1 cellular context compared by ENCODE assay signal in genomic region chr2:218270721-218271486, GRCh38.
TF ChIP-seq lines count a peak whose summit lies in the region.

No MANE protein-coding gene starts in this region.

TF ChIP-seq in HepG2, 621 proteins besides CTCF, POLR2A, EP300 and RAD21:
- TF ChIP-seq, protein P1, sequence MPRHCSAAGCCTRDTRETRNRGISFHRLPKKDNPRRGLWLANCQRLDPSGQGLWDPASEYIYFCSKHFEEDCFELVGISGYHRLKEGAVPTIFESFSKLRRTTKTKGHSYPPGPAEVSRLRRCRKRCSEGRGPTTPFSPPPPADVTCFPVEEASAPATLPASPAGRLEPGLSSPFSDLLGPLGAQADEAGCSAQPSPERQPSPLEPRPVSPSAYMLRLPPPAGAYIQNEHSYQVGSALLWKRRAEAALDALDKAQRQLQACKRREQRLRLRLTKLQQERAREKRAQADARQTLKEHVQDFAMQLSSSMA (CRISPR knock-in tag; IDR thresholded peaks at IDR 0.05): peak; percentile 59; the same call in 1 of the 2 replicates
- TF ChIP-seq KDM5A (IDR thresholded peaks at IDR 0.05; ENCODE audit: borderline replicate concordance, low read length) (peak; percentile 41; the same call in 1 of the 2 replicates), FOSL1 (CRISPR knock-in tag; IDR thresholded peaks at IDR 0.05; ENCODE audit: borderline replicate concordance) (no peak), KLF9 (CRISPR knock-in tag; IDR thresholded peaks at IDR 0.05; ENCODE audit: low read depth) (no peak), TEF (CRISPR knock-in tag; IDR thresholded peaks at IDR 0.05) (0 out of 2 replicates have a peak, but pooled peaks have one; percentile 50), PITX1 (CRISPR knock-in tag; IDR thresholded peaks at IDR 0.05) (no peak), NFAT5 (CRISPR knock-in tag; IDR thresholded peaks at IDR 0.05) (0 out of 2 replicates have a peak, but pooled peaks have one; percentile 2), ZSCAN20 (CRISPR knock-in tag; IDR thresholded peaks at IDR 0.05; ENCODE audit: borderline replicate concordance) (0 out of 2 replicates have a peak, but pooled peaks have one; percentile 13), ZNF564 (CRISPR knock-in tag; IDR thresholded peaks at IDR 0.05) (0 out of 2 replicates have a peak, but pooled peaks have one; percentile 20), ZFP82 (CRISPR knock-in tag; IDR thresholded peaks at IDR 0.05; ENCODE audit: borderline replicate concordance) (0 out of 2 replicates have a peak, but pooled peaks have one; percentile 65), AHDC1 (CRISPR knock-in tag; IDR thresholded peaks at IDR 0.05; ENCODE audit: borderline replicate concordance) (0 out of 2 replicates have a peak, but pooled peaks have one; percentile 43), ZNF225 (CRISPR knock-in tag; IDR thresholded peaks at IDR 0.05) (peak; percentile 74; the same call in 1 of the 2 replicates), ZNF670 (CRISPR knock-in tag; IDR thresholded peaks at IDR 0.05; ENCODE audit: borderline replicate concordance) (0 out of 2 replicates have a peak, but pooled peaks have one; percentile 80), ZNF33A (CRISPR knock-in tag; IDR thresholded peaks at IDR 0.05; ENCODE audit: borderline replicate concordance) (peak; percentile 79; the same call in 1 of the 2 replicates), SMAD1 (CRISPR knock-in tag; IDR thresholded peaks at IDR 0.05; ENCODE audit: borderline replicate concordance, low read depth) (no peak)
- TF ChIP-seq, protein P2, sequence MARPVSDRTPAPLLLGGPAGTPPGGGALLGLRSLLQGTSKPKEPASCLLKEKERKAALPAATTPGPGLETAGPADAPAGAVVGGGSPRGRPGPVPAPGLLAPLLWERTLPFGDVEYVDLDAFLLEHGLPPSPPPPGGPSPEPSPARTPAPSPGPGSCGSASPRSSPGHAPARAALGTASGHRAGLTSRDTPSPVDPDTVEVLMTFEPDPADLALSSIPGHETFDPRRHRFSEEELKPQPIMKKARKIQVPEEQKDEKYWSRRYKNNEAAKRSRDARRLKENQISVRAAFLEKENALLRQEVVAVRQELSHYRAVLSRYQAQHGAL (CRISPR knock-in tag; IDR thresholded peaks at IDR 0.05; ENCODE audit: not compliant biosample characterization): no peak
TF ChIP-seq in HepG2: peak in this region for 11.
